In genomic region chr2:96152301-96153165, GRCh38 we compare ENCODE assay signal across 16 cellular contexts. TPM values are rescaled to one million over a fixed set of nuclear protein-coding genes. Genes with fewer than 3 reads are reported as not detected.
DNase-seq lines count a peak whose midpoint lies in the region; ATAC-seq, FAIRE-seq and TF ChIP-seq lines count a peak whose summit lies in the region.
"Had no signal": no experiment of that assay in that cellular context is flagged by ENCODE, and none has a peak within 500 bp of the region (broad histone marks: within the 10 kb centered on the region; RNA-seq: fewer than 3 reads in every experiment).

No MANE protein-coding gene starts in this region.

- peaks cover 46 to 87% (median 51%) of the 10 kb centered on the region in 3 donors for H3K4me1 Mint-ChIP-seq in CD8-positive, alpha-beta memory T cell
- H3K4me1 Mint-ChIP-seq in activated T-helper 2 cell treated with anti-CD3 and anti-CD28 coated beads, Interferon-gamma antibody, Interleukin-2, Interleukin-4, amounts not matched to agents 10 μg/mL and 5 μg/mL and 100 μg/mL, durations not matched to agents 14 hours and 24 hours and 36 hours (ENCODE audit: low read depth): peaks cover 61% of the 10 kb centered on the region
- peaks cover 28% of the 10 kb centered on the region for H3K4me1 Mint-ChIP-seq in neural crest cell

- H3K27ac Mint-ChIP-seq in CD8-positive, alpha-beta memory T cell: peak overlapping the region in 7 of 8 donors; percentile 29 to 100 (median 81)
- peak overlapping the region; percentile 64 for H3K27ac Mint-ChIP-seq in activated T-helper 2 cell treated with anti-CD3 and anti-CD28 coated beads, Interferon-gamma antibody, Interleukin-2, Interleukin-4, amounts not matched to agents 10 μg/mL and 5 μg/mL and 100 μg/mL, durations not matched to agents 14 hours and 24 hours and 36 hours
- peak overlapping the region; percentile 78 for H3K27ac Mint-ChIP-seq in neural crest cell (ENCODE audit: unreplicated experiment)

- H3K36me3 ChIP-seq in CD8-positive, alpha-beta memory T cell (ENCODE audit: insufficient read depth, low read length): no peaks in the 10 kb centered on the region
- H3K36me3 ChIP-seq in HEK293 (ENCODE audit: control insufficient read depth in 2 of 2, insufficient read depth in 1 of 2, low read length in 2 of 2): no peaks in the 10 kb centered on the region

- H3K27me3 Mint-ChIP-seq in CD8-positive, alpha-beta memory T cell: no peaks in the 10 kb centered on the region
- H3K27me3 Mint-ChIP-seq in activated T-helper 2 cell treated with anti-CD3 and anti-CD28 coated beads, Interferon-gamma antibody, Interleukin-2, Interleukin-4, amounts not matched to agents 10 μg/mL and 5 μg/mL and 100 μg/mL, durations not matched to agents 14 hours and 24 hours and 36 hours (ENCODE audit: low read depth): no peaks in the 10 kb centered on the region
- peaks cover 9% of the 10 kb centered on the region for H3K27me3 Mint-ChIP-seq in neural crest cell (ENCODE audit: low read depth)
- H3K27me3 Mint-ChIP-seq: stimulated activated naive CD8-positive, alpha-beta T cell treated with anti-CD3 and anti-CD28 coated beads, Interleukin-15, Interleukin-2, amounts not matched to agents 100 ng/mL and 50 ng/mL, for 24 hours had no signal

- intact Hi-C loops in activated T-helper 2 cell treated with anti-CD3 and anti-CD28 coated beads, Interferon-gamma antibody, Interleukin-2, Interleukin-4, amounts not matched to agents 10 μg/mL and 5 μg/mL and 100 μg/mL, durations not matched to agents 14 hours and 24 hours and 36 hours (cut with micrococcal nuclease): no loop called here

- no peaks in the 10 kb centered on the region for H3K9me3 ChIP-seq in CD8-positive, alpha-beta memory T cell (ENCODE audit: low read length)
- H3K9me3 ChIP-seq in HEK293 (ENCODE audit: control insufficient read depth, insufficient read depth, low read depth, low read length): no peaks in the 10 kb centered on the region

- no peaks in the 10 kb centered on the region for H3K27me3 ChIP-seq in CD8-positive, alpha-beta memory T cell (ENCODE audit: insufficient read depth, low read length, poor library complexity, severe bottlenecking)

- no peak for ATAC-seq in GM21723 (IDR thresholded peaks at IDR 0.05; ENCODE audit: unreplicated experiment)

- POLR2A ChIA-PET in CD8-positive, alpha-beta memory T cell (lab: Charles Lee): interaction anchor here (0.6 to 1.4 kb wide), 2 partner anchors 22 to 991 kb away, joined by 3 to 4 read pairs; no protein-coding TSS in a partner anchor
- POLR2A ChIA-PET in HEK293 (lab: Yijun Ruan, JAX): no interaction called here

- no peak overlapping the region for H3K4me3 ChIP-seq in CD8-positive, alpha-beta memory T cell (ENCODE audit: low read length)
- no peak overlapping the region for H3K4me3 ChIP-seq in HEK293 (ENCODE audit: low read depth, low read length)

- no peaks in the 10 kb centered on the region for H3K9me3 Mint-ChIP-seq in CD8-positive, alpha-beta memory T cell
- no peaks in the 10 kb centered on the region for H3K9me3 Mint-ChIP-seq in activated T-helper 2 cell treated with anti-CD3 and anti-CD28 coated beads, Interferon-gamma antibody, Interleukin-2, Interleukin-4, amounts not matched to agents 10 μg/mL and 5 μg/mL and 100 μg/mL, durations not matched to agents 14 hours and 24 hours and 36 hours
- H3K9me3 Mint-ChIP-seq in neural crest cell: no peaks in the 10 kb centered on the region
- H3K9me3 Mint-ChIP-seq: stimulated activated naive CD8-positive, alpha-beta T cell treated with anti-CD3 and anti-CD28 coated beads, Interleukin-15, Interleukin-2, amounts not matched to agents 100 ng/mL and 50 ng/mL, for 24 hours had no signal

- no peak overlapping the region for H3K4me3 Mint-ChIP-seq in CD8-positive, alpha-beta memory T cell
- no peak overlapping the region for H3K4me3 Mint-ChIP-seq in activated T-helper 2 cell treated with anti-CD3 and anti-CD28 coated beads, Interferon-gamma antibody, Interleukin-2, Interleukin-4, amounts not matched to agents 10 μg/mL and 5 μg/mL and 100 μg/mL, durations not matched to agents 14 hours and 24 hours and 36 hours (ENCODE audit: low read depth)
- H3K4me3 Mint-ChIP-seq in neural crest cell: no peak overlapping the region
- H3K4me3 Mint-ChIP-seq: stimulated activated naive CD8-positive, alpha-beta T cell treated with anti-CD3 and anti-CD28 coated beads, Interleukin-15, Interleukin-2, amounts not matched to agents 100 ng/mL and 50 ng/mL, for 24 hours had no signal

- no peaks in the 10 kb centered on the region for H3K36me3 Mint-ChIP-seq in CD8-positive, alpha-beta memory T cell
- no peaks in the 10 kb centered on the region for H3K36me3 Mint-ChIP-seq in activated T-helper 2 cell treated with anti-CD3 and anti-CD28 coated beads, Interferon-gamma antibody, Interleukin-2, Interleukin-4, amounts not matched to agents 10 μg/mL and 5 μg/mL and 100 μg/mL, durations not matched to agents 14 hours and 24 hours and 36 hours (ENCODE audit: low read depth)
- H3K36me3 Mint-ChIP-seq in neural crest cell (ENCODE audit: low read depth): no peaks in the 10 kb centered on the region

- no peak for TF ChIP-seq CTCF in HEK293 (tag by site-specific recombination; IDR thresholded peaks at IDR 0.05)
- no peak for TF ChIP-seq CTCF in neural crest cell (conservative IDR thresholded peaks at IDR 0.05)

- peaks cover 49% of the 10 kb centered on the region for H3K4me1 ChIP-seq in CD8-positive, alpha-beta memory T cell (ENCODE audit: insufficient read depth, low read length)
- H3K4me1 ChIP-seq in HEK293 (ENCODE audit: control insufficient read depth, insufficient read depth, low read length): peaks cover 8% of the 10 kb centered on the region; the same call in 1 of the 2 replicates

- FAIRE-seq in GM12892 (lab: Jason Lieb, UNC) (no peak), RCC 7860 (lab: Jason Lieb, UNC) (no peak)

- DNase-seq in CD8-positive, alpha-beta memory T cell: no peak
- no peak for DNase-seq in activated T-helper 2 cell treated with anti-CD3 and anti-CD28 coated beads, Interferon-gamma antibody, Interleukin-2, Interleukin-4, amounts not matched to agents 10 μg/mL and 5 μg/mL and 100 μg/mL, durations not matched to agents 14 hours and 24 hours and 36 hours (ENCODE audit: low spot score)
- DNase-seq in neural crest cell (ENCODE audit: low read depth, low spot score): no peak
- no peak for DNase-seq in GM12892 (ENCODE audit: insufficient read length)
- no peak for DNase-seq in RCC 7860 (ENCODE audit: low spot score)
- DNase-seq: activated CD4-positive, alpha-beta T cell treated with anti-CD3 and anti-CD28 coated beads for 1 hour; HCEC 1CT; NCI-H446; stimulated activated CD4-positive, alpha-beta T cell treated with anti-CD3 and anti-CD28 coated beads, Interleukin-2, amount 100 ng/mL, for 24 hours had no signal

- no peak for TF ChIP-seq POLR2A in GM12892 (IDR thresholded peaks at IDR 0.05; ENCODE audit: low read depth, low read length)

- CTCF ChIA-PET in CD8-positive, alpha-beta memory T cell (lab: Charles Lee): interaction anchor here (1.9 to 4.7 kb wide), 3 partner anchors 13 to 22 kb away, joined by 4 to 26 read pairs (median 5); no protein-coding TSS in a partner anchor
- CTCF ChIA-PET in HEK293 (lab: Yijun Ruan, JAX): interaction anchor here (0.6 to 1.1 kb wide), 3 partner anchors 13 to 87 kb away, joined by 3 read pairs; no protein-coding TSS in a partner anchor

- H3K27ac ChIP-seq in CD8-positive, alpha-beta memory T cell (ENCODE audit: low read depth, low read length): no peak overlapping the region
- H3K27ac ChIP-seq in HEK293 (ENCODE audit: extremely low read depth, low read depth, low read length): no peak overlapping the region
- H3K27ac ChIP-seq: parathyroid adenoma had no signal

TF ChIP-seq in HEK293, 187 proteins besides CTCF, POLR2A, EP300 and RAD21:
- peak; percentile 43 for TF ChIP-seq ZIC2 (tag by site-specific recombination; IDR thresholded peaks at IDR 0.05)
- TF ChIP-seq ZFHX2 (tag by site-specific recombination; conservative IDR thresholded peaks at IDR 0.05): no peak
- TF ChIP-seq ZNF549 (tag by site-specific recombination; IDR thresholded peaks at IDR 0.05): no peak
- no peak for TF ChIP-seq ZBTB20 (tag by site-specific recombination; IDR thresholded peaks at IDR 0.05)

RNA-seq across cellular contexts. Expression of gene DUSP2, which starts 7.3 kb away (rescaled TPM):
- total RNA-seq in CD8-positive, alpha-beta memory T cell: 100 to 1,000 TPM; 214 to 237 TPM
- 518 TPM for polyA plus RNA-seq in CD8-positive, alpha-beta memory T cell
- total RNA-seq in activated T-helper 2 cell treated with anti-CD3 and anti-CD28 coated beads, Interferon-gamma antibody, Interleukin-2, Interleukin-4, amounts not matched to agents 10 μg/mL and 5 μg/mL and 100 μg/mL, durations not matched to agents 14 hours and 24 hours and 36 hours: 238 and 260 TPM in 2 replicates
- 1.0 and 1.1 TPM in 2 replicates for total RNA-seq in neural crest cell
- polyA plus RNA-seq in GM12892 (2012; ENCODE audit: missing spikeins): 160 TPM

RNA-seq across cellular contexts. Expression of gene ASTL, which starts 14.2 kb away (rescaled TPM):
- total RNA-seq in CD8-positive, alpha-beta memory T cell: 10 to 100 TPM; 16.2 to 18.0 TPM
- 0.49 TPM for polyA plus RNA-seq in CD8-positive, alpha-beta memory T cell
- total RNA-seq in activated T-helper 2 cell treated with anti-CD3 and anti-CD28 coated beads, Interferon-gamma antibody, Interleukin-2, Interleukin-4, amounts not matched to agents 10 μg/mL and 5 μg/mL and 100 μg/mL, durations not matched to agents 14 hours and 24 hours and 36 hours: 1.3 and 1.5 TPM in 2 replicates
- total RNA-seq in neural crest cell: not detected in 2 replicates
- 1.3 TPM for polyA plus RNA-seq in GM12892 (2012; ENCODE audit: missing spikeins)
- total RNA-seq: fibroblast of villous mesenchyme, LHCN-M2, Right ventricle myocardium inferior had no signal

RNA-seq across cellular contexts. Expression of gene ADRA2B, which starts 36.2 kb away (rescaled TPM):
- total RNA-seq in CD8-positive, alpha-beta memory T cell: under 1 TPM; 0.07 to 0.24 TPM
- not detected for polyA plus RNA-seq in CD8-positive, alpha-beta memory T cell
- total RNA-seq in activated T-helper 2 cell treated with anti-CD3 and anti-CD28 coated beads, Interferon-gamma antibody, Interleukin-2, Interleukin-4, amounts not matched to agents 10 μg/mL and 5 μg/mL and 100 μg/mL, durations not matched to agents 14 hours and 24 hours and 36 hours: 0.09 and 0.21 TPM in 2 replicates
- total RNA-seq in neural crest cell: 0.79 and 0.82 TPM in 2 replicates
- polyA plus RNA-seq in GM12892 (2012; ENCODE audit: missing spikeins): not detected
- total RNA-seq: fibroblast of villous mesenchyme, LHCN-M2 had no signal

RNA-seq across cellular contexts. Expression of gene STARD7, which starts 56.1 kb away (rescaled TPM):
- 100 to 1,000 TPM; 255 to 256 TPM for total RNA-seq in CD8-positive, alpha-beta memory T cell
- 147 TPM for polyA plus RNA-seq in CD8-positive, alpha-beta memory T cell
- 201 and 206 TPM in 2 replicates for total RNA-seq in activated T-helper 2 cell treated with anti-CD3 and anti-CD28 coated beads, Interferon-gamma antibody, Interleukin-2, Interleukin-4, amounts not matched to agents 10 μg/mL and 5 μg/mL and 100 μg/mL, durations not matched to agents 14 hours and 24 hours and 36 hours
- 178 and 186 TPM in 2 replicates for total RNA-seq in neural crest cell
- 95.5 TPM for polyA plus RNA-seq in GM12892 (2012; ENCODE audit: missing spikeins)

Comparison
In these comparisons a context has a peak if more than half of its experiments do, and no peak if none do; other contexts are left out.
1. RNA of gene DUSP2, which starts 7.3 kb away (total RNA-seq): 238 to 260 TPM in activated T-helper 2 cell treated with anti-CD3 and anti-CD28 coated beads, Interferon-gamma antibody, Interleukin-2, Interleukin-4, amounts not matched to agents 10 μg/mL and 5 μg/mL and 100 μg/mL, durations not matched to agents 14 hours and 24 hours and 36 hours and 214 to 237 TPM in CD8-positive, alpha-beta memory T cell; 1.0 to 1.1 TPM in neural crest cell; every median in the first group is over 100 times any median in the second.
2. Peak in every context shown above with its lines, with median percentiles within 50 percentile points of each other: H3K27ac Mint-ChIP-seq.